Comparison of ENCODE assay signal across 26 cellular contexts in genomic region chr1:150997126-150997872, GRCh38. TPM values are rescaled to one million over a fixed set of nuclear protein-coding genes. Genes with fewer than 3 reads are reported as not detected.
DNase-seq lines count a peak whose midpoint lies in the region; ATAC-seq and TF ChIP-seq lines count a peak whose summit lies in the region.
"Had no signal": no experiment of that assay in that cellular context is flagged by ENCODE, and none has a peak within 500 bp of the region (broad histone marks: within the 10 kb centered on the region; RNA-seq: fewer than 3 reads in every experiment).

No MANE protein-coding gene starts in this region.

- peaks cover 13% of the 10 kb centered on the region for H3K36me3 Mint-ChIP-seq in chondrocyte (ENCODE audit: low read depth)

- in situ Hi-C loops in IMR-90 (cut with MboI; ENCODE audit: low sequenced_read_pairs): no loop called here

- no peak overlapping the region for H4K8ac ChIP-seq in IMR-90 (ENCODE audit: low read depth in 2 of 2, low read length in 2 of 2)

- no peak overlapping the region for H3K27ac Mint-ChIP-seq in chondrocyte (ENCODE audit: unreplicated experiment)
- H3K27ac Mint-ChIP-seq: IgD-negative memory B cell had no signal

- no peak for DNase-seq in IMR-90
- DNase-seq in PC-3: no peak
- peak; percentile 79 for DNase-seq in chondrocyte (ENCODE audit: low spot score)
- no peak for DNase-seq in NCI-H1417 (lab: John Stamatoyannopoulos, UW)
- DNase-seq in left ventricle myocardium superior: no peak
- DNase-seq: ACHN, DMS79, GM23248, HCEC 1CT, Kasumi-1, MG63, NCI-H1048, NCI-H146, NCI-H2029 treated with DMSO at 0.1 percent for 48 hours, NCI-H748 treated with DMSO at 0.1 percent for 48 hours, OCI-M1, SHP77 treated with DMSO at 0.1 percent for 48 hours, SK-N-SH had no signal

- H3K79me2 ChIP-seq in PC-3 (ENCODE audit: low read length): no peaks in the 10 kb centered on the region

- POLR2A ChIA-PET in IMR-90 (lab: Charles Lee; ENCODE audit: unreplicated experiment) (no interaction called here), PC-3 (lab: Charles Lee; ENCODE audit: unreplicated experiment) (interaction anchor here (0.7 kb wide), 1 partner anchor 211 kb away, joined by 4 read pairs; no protein-coding TSS in a partner anchor)

- H4K5ac ChIP-seq in IMR-90 (ENCODE audit: low read depth, low read length): no peak overlapping the region

- WGBS in IMR-90 (ENCODE audit: extremely low coverage in 2 of 2, insufficient read length in 1 of 2), 2 experiments: 93% methylated on average over 8 of the region's 20 CpGs; no CpG with 5 or more reads in 1 of the 2 experiments

- no peak overlapping the region for H3K4me2 ChIP-seq in IMR-90 (ENCODE audit: low read depth, low read length)
- H3K4me2 ChIP-seq in PC-3 (ENCODE audit: low read length): no peak overlapping the region
- H3K4me2 ChIP-seq: SK-N-SH had no signal

- H2BK5ac ChIP-seq in IMR-90 (ENCODE audit: low read depth, low read length, poor library complexity, severe bottlenecking): no peak overlapping the region

- peaks cover 8% of the 10 kb centered on the region; the same call in 1 of the 2 replicates for H3K9me1 ChIP-seq in IMR-90 (ENCODE audit: insufficient read depth, low read length)

- no peak overlapping the region for H2AK5ac ChIP-seq in IMR-90 (ENCODE audit: low read depth, low read length)

- no peak overlapping the region for H2BK15ac ChIP-seq in IMR-90 (ENCODE audit: low read depth, low read length)

- H4K20me1 ChIP-seq in IMR-90 (ENCODE audit: insufficient read depth, low read length): no peaks in the 10 kb centered on the region
- no peaks in the 10 kb centered on the region for H4K20me1 ChIP-seq in PC-3 (ENCODE audit: low read length)

- TF ChIP-seq RAD21 in IMR-90 (IDR thresholded peaks at IDR 0.05; ENCODE audit: low read length): no peak

- H2BK20ac ChIP-seq in IMR-90 (ENCODE audit: low read depth, low read length): no peak overlapping the region

- H3K56ac ChIP-seq in IMR-90 (ENCODE audit: extremely low read depth, insufficient read depth, low read length): no peak overlapping the region

- no peak overlapping the region; the same call in none of the 2 replicates for H3K4ac ChIP-seq in IMR-90 (ENCODE audit: low read depth, low read length)

- CTCF ChIA-PET in IMR-90 (lab: Yijun Ruan, JAX): interaction anchor here (1.0 to 4.3 kb wide), 2 partner anchors 9 to 28 kb away, joined by 3 to 24 read pairs; partner anchors contain the start of gene MINDY1
- CTCF ChIA-PET in PC-3 (lab: Charles Lee): interaction anchor here (0.7 to 1.7 kb wide), 3 partner anchors 9 to 51 kb away, joined by 5 to 17 read pairs (median 5); partner anchors contain the start of gene MINDY1

- no peak overlapping the region for H3K18ac ChIP-seq in IMR-90 (ENCODE audit: low read depth, low read length)

- no peak overlapping the region; the same call in 1 of the 2 replicates for H4K91ac ChIP-seq in IMR-90 (ENCODE audit: insufficient read depth, low read depth, low read length)

- no peak for TF ChIP-seq POLR2A in IMR-90 (IDR thresholded peaks at IDR 0.05; ENCODE audit: low read depth, low read length)

- no peaks in the 10 kb centered on the region for H3K9me2 ChIP-seq in PC-3 (replicated peaks; ENCODE audit: low read length)
- H3K9me2 ChIP-seq: SK-N-SH had no signal

- dilution Hi-C loops in IMR-90 (cut with HindIII; ENCODE audit: low sequenced_read_pairs, unreplicated experiment): no loop called here

- H3K23ac ChIP-seq in IMR-90 (ENCODE audit: low read depth, low read length): no peak overlapping the region

- H3K9ac ChIP-seq in IMR-90 (ENCODE audit: low read depth, low read length) (no peak overlapping the region), PC-3 (ENCODE audit: low read length) (no peak overlapping the region)
- H3K9ac ChIP-seq: GM23248, SK-N-SH had no signal

- H2AFZ ChIP-seq in IMR-90 (replicated peaks; ENCODE audit: low read length, poor library complexity): no peak overlapping the region
- no peak overlapping the region for H2AFZ ChIP-seq in PC-3 (ENCODE audit: low read length)
- H2AFZ ChIP-seq: GM23248 had no signal

- H3K14ac ChIP-seq in IMR-90 (replicated peaks; ENCODE audit: low read depth, low read length): no peak overlapping the region

- H3K27me3 ChIP-seq in IMR-90 (ENCODE audit: control insufficient read depth, insufficient read depth, low read length) (no peaks in the 10 kb centered on the region), PC-3 (ENCODE audit: low read length) (no peaks in the 10 kb centered on the region), neutrophil (no peaks in the 10 kb centered on the region)
- H3K27me3 ChIP-seq: MG63 had no signal

- no peak overlapping the region for H3K27ac ChIP-seq in IMR-90 (ENCODE audit: insufficient read depth, low read length)
- peak overlapping the region; percentile 52; the same call in 1 of the 2 replicates for H3K27ac ChIP-seq in PC-3 (ENCODE audit: low read length)
- H3K27ac ChIP-seq in neutrophil: peak overlapping the region; percentile 96
- H3K27ac ChIP-seq: C4-2B, GM23248, HL-60 had no signal

- H3K4me1 ChIP-seq in IMR-90 (ENCODE audit: control insufficient read depth, insufficient read depth, low read length) (peaks cover 2% of the 10 kb centered on the region), PC-3 (ENCODE audit: insufficient read depth, low read length) (peaks cover 22% of the 10 kb centered on the region), neutrophil (ENCODE audit: control insufficient read depth in 1 of 2, insufficient read depth in 1 of 2, low read depth in 1 of 2, low read length in 1 of 2) (peaks cover 36 to 37% of the 10 kb centered on the region in 2 experiments)

- H3K4me1 Mint-ChIP-seq in chondrocyte (ENCODE audit: low read depth): peaks cover 11% of the 10 kb centered on the region

- H3K4me3 ChIP-seq in IMR-90 (ENCODE audit: insufficient read depth, low read depth, low read length): no peak overlapping the region
- H3K4me3 ChIP-seq in PC-3 (ENCODE audit: low read length): no peak overlapping the region
- H3K4me3 ChIP-seq in neutrophil (ENCODE audit: low read depth in 1 of 2, low read length in 1 of 2): no peak overlapping the region
- H3K4me3 ChIP-seq: GM23248, MG63 had no signal

- no peak overlapping the region for H3K4me3 Mint-ChIP-seq in chondrocyte (ENCODE audit: unreplicated experiment)
- H3K4me3 Mint-ChIP-seq: IgD-negative memory B cell had no signal

- no peaks in the 10 kb centered on the region for H3F3A ChIP-seq in PC-3 (ENCODE audit: low read length, unreplicated experiment)

- peak overlapping the region; percentile 33 for H2AK9ac ChIP-seq in IMR-90 (replicated peaks; ENCODE audit: low read depth, low read length, poor library complexity)

- H3K9me3 Mint-ChIP-seq in chondrocyte (ENCODE audit: low read depth): no peaks in the 10 kb centered on the region
- H3K9me3 Mint-ChIP-seq: IgD-negative memory B cell had no signal

- H3K36me3 ChIP-seq in IMR-90 (ENCODE audit: control insufficient read depth, insufficient read depth, low read length): peaks cover 34% of the 10 kb centered on the region
- H3K36me3 ChIP-seq in PC-3 (ENCODE audit: low read depth, low read length): no peaks in the 10 kb centered on the region
- peaks cover 80% of the 10 kb centered on the region for H3K36me3 ChIP-seq in neutrophil
- H3K36me3 ChIP-seq: MG63 had no signal

- no peak overlapping the region for H2BK120ac ChIP-seq in IMR-90 (ENCODE audit: low read depth, low read length)

- BruUV-seq in IMR-90 (replicated peaks; lab: Mats Ljungman, UMichigan) (no TSS peak), PC-3 (replicated peaks; lab: Mats Ljungman, UMichigan) (no TSS peak)

- H3K79me1 ChIP-seq in IMR-90 (ENCODE audit: low read depth in 1 of 2, low read length in 2 of 2): no peaks in the 10 kb centered on the region

- TF ChIP-seq CTCF in IMR-90 (conservative IDR thresholded peaks at IDR 0.05; ENCODE audit: low read depth, low read length) (no peak), PC-3 (conservative IDR thresholded peaks at IDR 0.05; ENCODE audit: low read depth, low read length) (no peak), chondrocyte (IDR thresholded peaks at IDR 0.05) (no peak), neutrophil (IDR thresholded peaks at IDR 0.05) (no peak)

- ATAC-seq in IMR-90 (ENCODE audit: low read depth) (no peak), PC-3 (no peak), GM19455 (IDR thresholded peaks at IDR 0.05; ENCODE audit: unreplicated experiment) (no peak), left ventricle myocardium superior (no peak), GM19351 (IDR thresholded peaks at IDR 0.05; ENCODE audit: unreplicated experiment) (no peak)

- no peaks in the 10 kb centered on the region for H3K9me3 ChIP-seq in IMR-90 (ENCODE audit: control insufficient read depth, insufficient read depth, low read length)
- H3K9me3 ChIP-seq in PC-3 (ENCODE audit: low read length): no peaks in the 10 kb centered on the region
- H3K9me3 ChIP-seq in neutrophil: no peaks in the 10 kb centered on the region
- H3K9me3 ChIP-seq: MG63, SK-N-SH had no signal

- no peaks in the 10 kb centered on the region for H3K27me3 Mint-ChIP-seq in chondrocyte (ENCODE audit: low read depth)
- H3K27me3 Mint-ChIP-seq: IgD-negative memory B cell had no signal

- intact Hi-C loops in IMR-90 (cut with micrococcal nuclease): no loop called here
- intact Hi-C loops in PC-3 (cut with micrococcal nuclease): loop anchor here (2.0 to 10.0 kb wide), 2 partner anchors 18 to 432 kb away; no protein-coding TSS in a partner anchor
- intact Hi-C loops in left ventricle myocardium superior (cut with micrococcal nuclease): no loop called here

RNA-seq across cellular contexts. Expression of gene MINDY1, which starts 9.4 kb away (rescaled TPM):
- total RNA-seq in IMR-90 (2012; rRNA removed) (5.8 and 6.6 TPM in 2 replicates), PC-3 (2014; rRNA removed) (6.3 and 7.8 TPM in 2 replicates), chondrocyte (12.5 to 18.2 TPM (median 14.8 TPM) in 3 replicates), left ventricle myocardium superior (40.6 TPM)
- 6.6 and 7.3 TPM in 2 replicates for polyA plus RNA-seq in IMR-90 (2012; rRNA removed)
- 5.4 and 6.1 TPM in 2 replicates for polyA plus RNA-seq in IMR-90 (2012; cell fraction: cytosol; rRNA removed)
- 18.8 TPM in 2 replicates for polyA plus RNA-seq in IMR-90 (2012; cell fraction: nucleus; rRNA removed; ENCODE audit: low replicate concordance)

RNA-seq across cellular contexts. Expression of gene PRUNE1, which starts 10.9 kb away (rescaled TPM):
- total RNA-seq in IMR-90 (2012; rRNA removed) (7.9 and 8.6 TPM in 2 replicates), PC-3 (2014; rRNA removed) (19.4 and 20.3 TPM in 2 replicates), chondrocyte (14.1 to 15.4 TPM (median 15.3 TPM) in 3 replicates), left ventricle myocardium superior (43.6 TPM)
- 9.4 and 9.6 TPM in 2 replicates for polyA plus RNA-seq in IMR-90 (2012; rRNA removed)
- polyA plus RNA-seq in IMR-90 (2012; cell fraction: cytosol; rRNA removed): 4.6 and 6.5 TPM in 2 replicates
- 3.4 and 9.4 TPM in 2 replicates for polyA plus RNA-seq in IMR-90 (2012; cell fraction: nucleus; rRNA removed; ENCODE audit: low replicate concordance)

RNA-seq across cellular contexts. Expression of gene ANXA9, which starts 15.2 kb away (rescaled TPM):
- total RNA-seq in IMR-90 (2012; rRNA removed): under 0.01 and 0.36 TPM in 2 replicates
- 0.16 and 0.21 TPM in 2 replicates for polyA plus RNA-seq in IMR-90 (2012; rRNA removed)
- polyA plus RNA-seq in IMR-90 (2012; cell fraction: cytosol; rRNA removed): 0.23 and 0.24 TPM in 2 replicates
- 0.25 and 0.26 TPM in 2 replicates for polyA plus RNA-seq in IMR-90 (2012; cell fraction: nucleus; rRNA removed; ENCODE audit: low replicate concordance)
- total RNA-seq in PC-3 (2014; rRNA removed): 0.18 and 0.75 TPM in 2 replicates
- total RNA-seq in chondrocyte: 0.54 TPM in 1 of 3 replicates, not detected in the others
- 0.27 TPM for total RNA-seq in left ventricle myocardium superior
- total RNA-seq: GM23248, RPMI7951 had no signal

RNA-seq across cellular contexts. Expression of gene CERS2, which starts 22.7 kb away (rescaled TPM):
- total RNA-seq in IMR-90 (2012; rRNA removed) (99.2 and 118 TPM in 2 replicates), PC-3 (2014; rRNA removed) (176 TPM in 2 replicates), chondrocyte (199 to 223 TPM (median 217 TPM) in 3 replicates), left ventricle myocardium superior (83.2 TPM)
- polyA plus RNA-seq in IMR-90 (2012; rRNA removed): 126 and 127 TPM in 2 replicates
- polyA plus RNA-seq in IMR-90 (2012; cell fraction: cytosol; rRNA removed): 70.7 and 75.7 TPM in 2 replicates
- 51.7 and 154 TPM in 2 replicates for polyA plus RNA-seq in IMR-90 (2012; cell fraction: nucleus; rRNA removed; ENCODE audit: low replicate concordance)

RNA-seq across cellular contexts. Expression of gene BNIPL, which starts 39.1 kb away (rescaled TPM):
- under 0.01 TPM in 1 of 2 replicates, not detected in the other for total RNA-seq in IMR-90 (2012; rRNA removed)
- polyA plus RNA-seq in IMR-90 (2012; rRNA removed): 0.10 and 0.38 TPM in 2 replicates
- polyA plus RNA-seq in IMR-90 (2012; cell fraction: cytosol; rRNA removed): 0.05 and 0.15 TPM in 2 replicates
- 0.79 and 1.3 TPM in 2 replicates for polyA plus RNA-seq in IMR-90 (2012; cell fraction: nucleus; rRNA removed; ENCODE audit: low replicate concordance)
- 0.51 and 2.4 TPM in 2 replicates for total RNA-seq in PC-3 (2014; rRNA removed)
- 0.36 to 0.63 TPM (median 0.62 TPM) in 3 replicates for total RNA-seq in chondrocyte
- 0.32 TPM for total RNA-seq in left ventricle myocardium superior
- total RNA-seq: GM23248, HT1080 had no signal
